Comparison of ENCODE assay signal across 11 cellular contexts in genomic region chr12:29024117-29024516, GRCh38.
A peak's percentile ranks its signal among the peaks of the same experiment; 100 is the strongest.
DNase-seq lines count a peak whose midpoint lies in the region; ATAC-seq, FAIRE-seq and TF ChIP-seq lines count a peak whose summit lies in the region.
"Had no signal": no experiment of that assay in that cellular context is flagged by ENCODE, and none has a peak within 500 bp of the region (broad histone marks: within the 10 kb centered on the region; RNA-seq: fewer than 3 reads in every experiment).

No MANE protein-coding gene starts in this region.

- H3K36me3 ChIP-seq in BE2C, result no peaks in the 10 kb centered on the region
- H3K36me3 ChIP-seq in astrocyte (ENCODE audit: insufficient read depth, low read length), result no peaks in the 10 kb centered on the region
- no peaks in the 10 kb centered on the region for H3K36me3 ChIP-seq in keratinocyte (ENCODE audit: control insufficient read depth in 2 of 2, extremely low read depth in 1 of 2, insufficient read depth in 2 of 2, low read length in 2 of 2)
- H3K36me3 ChIP-seq: BLaER1 treated with 17β-estradiol and CSF1 and Interleukin-3, amounts not matched to agents 10 nM and 100 nM had no signal

- POLR2A ChIA-PET in naive thymus-derived CD8-positive, alpha-beta T cell (lab: Charles Lee), result no interaction called here

- TF ChIP-seq CTCF in BE2C (IDR thresholded peaks at IDR 0.05; ENCODE audit: low read depth, low read length) (peak; percentile 35), HFFc6 (IDR thresholded peaks at IDR 0.05) (peak; percentile 31; the same call in 1 of the 2 replicates), astrocyte (IDR thresholded peaks at IDR 0.05; ENCODE audit: insufficient read depth, low read depth, low read length) (peak; percentile 13), keratinocyte (optimal IDR thresholded peaks at IDR 0.05 in 1 of 3, IDR thresholded peaks at IDR 0.05 in 1 of 3, conservative IDR thresholded peaks at IDR 0.05 in 1 of 3; ENCODE audit: extremely low read depth in 1 of 3, insufficient read depth in 2 of 3, low read length in 3 of 3) (peak in 2 of 3 experiments; percentile 9 to 14)

- no peaks in the 10 kb centered on the region for H3K27me3 Mint-ChIP-seq in HFFc6 (ENCODE audit: insufficient read depth)
- no peaks in the 10 kb centered on the region for H3K27me3 Mint-ChIP-seq in astrocyte (ENCODE audit: low read depth, unreplicated experiment)
- peaks cover 0 to 5% (median 2%) of the 10 kb centered on the region in 5 donors for H3K27me3 Mint-ChIP-seq in naive thymus-derived CD8-positive, alpha-beta T cell

- H3K27me3 ChIP-seq in BE2C (no peaks in the 10 kb centered on the region), astrocyte (ENCODE audit: insufficient read depth, low read length) (no peaks in the 10 kb centered on the region), keratinocyte (ENCODE audit: control insufficient read depth, extremely low read depth, insufficient read depth, low read length) (no peaks in the 10 kb centered on the region)
- H3K27me3 ChIP-seq: BLaER1 treated with 17β-estradiol and CSF1 and Interleukin-3, amounts not matched to agents 10 nM and 100 nM had no signal

- H3K27ac ChIP-seq in astrocyte (ENCODE audit: low read depth, low read length), result no peak overlapping the region
- H3K27ac ChIP-seq in keratinocyte (ENCODE audit: control insufficient read depth, insufficient read depth, low read length), result no peak overlapping the region
- H3K27ac ChIP-seq: BLaER1 treated with 17β-estradiol and CSF1 and Interleukin-3, amounts not matched to agents 10 nM and 100 nM had no signal

- no peak overlapping the region for H3K4me2 ChIP-seq in astrocyte (ENCODE audit: low read length)
- H3K4me2 ChIP-seq in keratinocyte (ENCODE audit: control insufficient read depth, extremely low read depth, insufficient read depth, low read depth, low read length), result no peak overlapping the region
- H3K4me2 ChIP-seq: BLaER1 treated with 17β-estradiol and CSF1 and Interleukin-3, amounts not matched to agents 10 nM and 100 nM had no signal

- no peak overlapping the region for H2AFZ ChIP-seq in astrocyte (ENCODE audit: low read depth, low read length)
- no peak overlapping the region for H2AFZ ChIP-seq in keratinocyte (ENCODE audit: control insufficient read depth, low read length)

- no peak overlapping the region for H3K4me3 ChIP-seq in BE2C (ENCODE audit: low read depth, low read length)
- no peak overlapping the region for H3K4me3 ChIP-seq in astrocyte (ENCODE audit: insufficient read depth, low read depth, low read length)
- H3K4me3 ChIP-seq in keratinocyte (ENCODE audit: control insufficient read depth in 2 of 3, extremely low read depth in 1 of 3, insufficient read depth in 2 of 3, low read depth in 1 of 3, low read length in 3 of 3), result no peak overlapping the region
- H3K4me3 ChIP-seq: BLaER1 treated with 17β-estradiol and CSF1 and Interleukin-3, amounts not matched to agents 10 nM and 100 nM had no signal

- H3K4me1 ChIP-seq in BE2C (no peaks in the 10 kb centered on the region), astrocyte (ENCODE audit: insufficient read depth, low read length) (no peaks in the 10 kb centered on the region), keratinocyte (ENCODE audit: control insufficient read depth, extremely low read depth, insufficient read depth, low read length) (no peaks in the 10 kb centered on the region)

- peaks cover 6% of the 10 kb centered on the region; the same call in 1 of the 2 replicates for H3K9me3 Mint-ChIP-seq in HFFc6
- no peaks in the 10 kb centered on the region for H3K9me3 Mint-ChIP-seq in astrocyte (ENCODE audit: unreplicated experiment)
- H3K9me3 Mint-ChIP-seq in naive thymus-derived CD8-positive, alpha-beta T cell, result peaks cover 0 to 4% (median 0%) of the 10 kb centered on the region in 9 donors

- no peaks in the 10 kb centered on the region for H3K4me1 Mint-ChIP-seq in HFFc6 (ENCODE audit: low read depth)
- H3K4me1 Mint-ChIP-seq in astrocyte (ENCODE audit: low read depth, unreplicated experiment), result no peaks in the 10 kb centered on the region
- peaks cover 4 to 18% (median 9%) of the 10 kb centered on the region in 4 donors for H3K4me1 Mint-ChIP-seq in naive thymus-derived CD8-positive, alpha-beta T cell

- no peak overlapping the region for H3K27ac Mint-ChIP-seq in HFFc6
- no peak overlapping the region for H3K27ac Mint-ChIP-seq in astrocyte (ENCODE audit: unreplicated experiment)
- H3K27ac Mint-ChIP-seq in naive thymus-derived CD8-positive, alpha-beta T cell, result no peak overlapping the region

- no peaks in the 10 kb centered on the region for H3K79me2 ChIP-seq in astrocyte (ENCODE audit: insufficient read depth, low read length)
- H3K79me2 ChIP-seq in keratinocyte (ENCODE audit: control insufficient read depth, insufficient read depth, low read length), result no peaks in the 10 kb centered on the region

- dilution Hi-C loops in keratinocyte (cut with MboI; ENCODE audit: extremely low pct_ligation_motif_present, low sequenced_read_pairs), result no loop called here

- no peak for DNase-seq in BE2C
- no peak for DNase-seq in HFFc6
- no peak for DNase-seq in astrocyte (ENCODE audit: low read depth)
- DNase-seq in keratinocyte (ENCODE audit: low read depth, low spot score), result no peak
- DNase-seq in naive thymus-derived CD8-positive, alpha-beta T cell, result no peak
- DNase-seq in dermis blood vessel endothelial cell, result no peak
- DNase-seq: activated CD4-positive, alpha-beta T cell treated with anti-CD3 and anti-CD28 coated beads, Interleukin-2, amount 50 U/mL, for 4 hours; NCI-H146 had no signal

- H3K9me1 ChIP-seq in keratinocyte (ENCODE audit: control insufficient read depth, extremely low read depth, insufficient read depth, low read length), result no peaks in the 10 kb centered on the region

- H3K9ac ChIP-seq in astrocyte (ENCODE audit: low read length) (no peak overlapping the region), keratinocyte (ENCODE audit: control insufficient read depth, extremely low read depth, insufficient read depth, low read length) (no peak overlapping the region)
- H3K9ac ChIP-seq: BLaER1 treated with 17β-estradiol and CSF1 and Interleukin-3, amounts not matched to agents 10 nM and 100 nM had no signal

- H3K36me3 Mint-ChIP-seq in HFFc6 (ENCODE audit: low read depth), result no peaks in the 10 kb centered on the region
- H3K36me3 Mint-ChIP-seq in astrocyte (ENCODE audit: low read depth, unreplicated experiment), result no peaks in the 10 kb centered on the region
- no peaks in the 10 kb centered on the region for H3K36me3 Mint-ChIP-seq in naive thymus-derived CD8-positive, alpha-beta T cell

- H3K9me3 ChIP-seq in BE2C (no peaks in the 10 kb centered on the region), astrocyte (ENCODE audit: insufficient read depth, low read depth, low read length) (no peaks in the 10 kb centered on the region), keratinocyte (ENCODE audit: control insufficient read depth, low read depth, low read length) (no peaks in the 10 kb centered on the region)
- H3K9me3 ChIP-seq: BLaER1 treated with 17β-estradiol and CSF1 and Interleukin-3, amounts not matched to agents 10 nM and 100 nM had no signal

- H4K20me1 ChIP-seq in astrocyte (ENCODE audit: insufficient read depth, low read length) (no peaks in the 10 kb centered on the region), keratinocyte (ENCODE audit: control insufficient read depth, extremely low read depth, insufficient read depth, low read length) (no peaks in the 10 kb centered on the region)
- H4K20me1 ChIP-seq: BLaER1 treated with 17β-estradiol and CSF1 and Interleukin-3, amounts not matched to agents 10 nM and 100 nM had no signal

- H3K4me3 Mint-ChIP-seq in HFFc6, result no peak overlapping the region
- H3K4me3 Mint-ChIP-seq in astrocyte (ENCODE audit: unreplicated experiment), result no peak overlapping the region
- H3K4me3 Mint-ChIP-seq in naive thymus-derived CD8-positive, alpha-beta T cell, result no peak overlapping the region

- FAIRE-seq in astrocyte (lab: Jason Lieb, UNC) (no peak), keratinocyte (lab: Jason Lieb, UNC) (no peak)

- no peak for ATAC-seq in naive thymus-derived CD8-positive, alpha-beta T cell
- ATAC-seq in GM21529 (IDR thresholded peaks at IDR 0.05; ENCODE audit: unreplicated experiment), result no peak
- no peak for ATAC-seq in GM21786 (IDR thresholded peaks at IDR 0.05; ENCODE audit: unreplicated experiment)
